9 cellular contexts compared by ENCODE assay signal in the genomic region with DNA sequence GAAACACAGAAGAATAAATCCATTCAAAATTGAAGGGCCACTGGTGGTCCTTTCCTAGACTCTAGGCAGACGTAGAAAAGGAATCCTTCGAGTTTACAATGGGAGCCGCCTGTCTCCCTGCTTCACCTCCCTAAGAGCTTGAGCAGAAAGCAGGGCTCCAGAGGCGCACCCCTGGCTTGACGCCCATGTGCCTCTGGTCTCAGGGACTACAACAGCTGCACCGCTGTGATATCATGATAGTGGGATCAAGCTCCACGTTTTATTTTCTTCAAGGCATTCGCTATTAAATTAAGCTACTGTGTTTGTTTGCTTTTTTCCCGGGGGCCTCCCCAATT. TPM values are rescaled to one million over a fixed set of nuclear protein-coding genes. Genes with fewer than 3 reads are reported as not detected.
A peak's percentile ranks its signal among the peaks of the same experiment; 100 is the strongest.
DNase-seq lines count a peak whose midpoint lies in the region; ATAC-seq, FAIRE-seq and TF ChIP-seq lines count a peak whose summit lies in the region.
"Had no signal": no experiment of that assay in that cellular context is flagged by ENCODE, and none has a peak within 500 bp of the region (broad histone marks: within the 10 kb centered on the region; RNA-seq: fewer than 3 reads in every experiment).

No MANE protein-coding gene starts in this region.

- peak overlapping the region; percentile 96 for H3K4me2 ChIP-seq in OCI-LY3 (ENCODE audit: low read length)
- peak overlapping the region; percentile 93 for H3K4me2 ChIP-seq in endothelial cell of umbilical vein (ENCODE audit: insufficient read depth, low read length)

- no peaks in the 10 kb centered on the region for H3K9me1 ChIP-seq in endothelial cell of umbilical vein (replicated peaks; ENCODE audit: control insufficient read depth, extremely low read depth, insufficient read depth, low read length)

- CTCF ChIA-PET in Caco-2 (lab: Charles Lee) (no interaction called here), endothelial cell of umbilical vein (lab: Charles Lee) (interaction anchor here (3.3 kb wide), 1 partner anchor 52 kb away, joined by 32 read pairs; the partner anchor contains the start of gene MTF1)

- no peaks in the 10 kb centered on the region for H3K36me3 ChIP-seq in Caco-2 (ENCODE audit: control insufficient read depth, insufficient read depth, low read length)
- peaks cover 29% of the 10 kb centered on the region for H3K36me3 ChIP-seq in OCI-LY3 (replicated peaks; ENCODE audit: low read depth, low read length)
- H3K36me3 ChIP-seq in endothelial cell of umbilical vein (ENCODE audit: control insufficient read depth in 2 of 2, extremely low read depth in 1 of 2, insufficient read depth in 2 of 2, low read length in 2 of 2): peaks cover 19 to 31% of the 10 kb centered on the region in 2 experiments

- H3K9me3 Mint-ChIP-seq in Caco-2 (ENCODE audit: unreplicated experiment): no peaks in the 10 kb centered on the region
- H3K9me3 Mint-ChIP-seq in osteocyte (ENCODE audit: unreplicated experiment): no peaks in the 10 kb centered on the region

- H3K79me2 ChIP-seq in OCI-LY3 (ENCODE audit: low read length) (peaks cover 36% of the 10 kb centered on the region), endothelial cell of umbilical vein (ENCODE audit: control insufficient read depth, insufficient read depth, low read length) (peaks cover 23% of the 10 kb centered on the region)

- TF ChIP-seq CTCF in Caco-2 (IDR thresholded peaks at IDR 0.05; ENCODE audit: insufficient read depth in 1 of 2, low read depth in 1 of 2, low read length in 1 of 2, severe bottlenecking in 1 of 2, unreplicated experiment in 1 of 2) (no peak), OCI-LY3 (IDR thresholded peaks at IDR 0.05; ENCODE audit: low read depth, low read length) (no peak), endothelial cell of umbilical vein (IDR thresholded peaks at IDR 0.05; ENCODE audit: extremely low read depth in 1 of 2, insufficient read depth in 1 of 2, low read depth in 1 of 2, low read length in 2 of 2) (no peak), osteocyte (IDR thresholded peaks at IDR 0.05) (no peak)

- ATAC-seq in HG02571 (IDR thresholded peaks at IDR 0.05; ENCODE audit: unreplicated experiment): no peak
- no peak for ATAC-seq in GM18861 (IDR thresholded peaks at IDR 0.05; ENCODE audit: unreplicated experiment)
- ATAC-seq in GM19455 (IDR thresholded peaks at IDR 0.05; ENCODE audit: unreplicated experiment): no peak
- no peak for ATAC-seq in GM21528 (IDR thresholded peaks at IDR 0.05; ENCODE audit: low FRiP score, unreplicated experiment)

- H3K27me3 ChIP-seq in Caco-2 (replicated peaks; ENCODE audit: control insufficient read depth, insufficient read depth, low read length) (no peaks in the 10 kb centered on the region), OCI-LY3 (ENCODE audit: low read depth, low read length) (no peaks in the 10 kb centered on the region), endothelial cell of umbilical vein (ENCODE audit: control insufficient read depth in 2 of 2, insufficient read depth in 2 of 2, low read length in 2 of 2) (no peaks in the 10 kb centered on the region)

- H2AFZ ChIP-seq in OCI-LY3 (ENCODE audit: low read depth, low read length) (no peak overlapping the region), endothelial cell of umbilical vein (ENCODE audit: low read depth, low read length) (no peak overlapping the region)

- H3K4me1 ChIP-seq in Caco-2 (peaks cover 10% of the 10 kb centered on the region; the same call in 1 of the 2 replicates), OCI-LY3 (ENCODE audit: low read length) (peaks cover 13% of the 10 kb centered on the region), endothelial cell of umbilical vein (ENCODE audit: control insufficient read depth, extremely low read depth, insufficient read depth, low read length) (peaks cover 13% of the 10 kb centered on the region)

- BruUV-seq in Caco-2 (replicated peaks; lab: Mats Ljungman, UMichigan) (TSS peak; percentile 38), endothelial cell of umbilical vein (replicated peaks; lab: Mats Ljungman, UMichigan) (TSS peak; percentile 29)

- peak overlapping the region; percentile 90 for H3K9ac ChIP-seq in OCI-LY3 (ENCODE audit: low read length)
- peak overlapping the region; percentile 91 for H3K9ac ChIP-seq in endothelial cell of umbilical vein (replicated peaks; ENCODE audit: extremely low read depth, insufficient read depth, low read length)

- H4K20me1 ChIP-seq in OCI-LY3 (ENCODE audit: insufficient read depth, low read length): peaks cover 9% of the 10 kb centered on the region
- peaks cover 4% of the 10 kb centered on the region for H4K20me1 ChIP-seq in endothelial cell of umbilical vein (replicated peaks; ENCODE audit: control insufficient read depth, extremely low read depth, insufficient read depth, low read length)

- TF ChIP-seq POLR2A in endothelial cell of umbilical vein (IDR thresholded peaks at IDR 0.05; ENCODE audit: low read depth, low read length): no peak

- H3K27ac Mint-ChIP-seq in Caco-2 (ENCODE audit: unreplicated experiment): peak overlapping the region; percentile 96
- peak overlapping the region; percentile 75 for H3K27ac Mint-ChIP-seq in osteocyte (ENCODE audit: unreplicated experiment)

- DNase-seq in Caco-2 (no peak), endothelial cell of umbilical vein (ENCODE audit: low read depth, low spot score) (no peak), osteocyte (ENCODE audit: extremely low spot score, unreplicated experiment) (no peak)
- DNase-seq: cortex of kidney had no signal

- intact Hi-C loops in Caco-2 (cut with micrococcal nuclease; ENCODE audit: unreplicated experiment) (no loop called here), endothelial cell of umbilical vein (cut with micrococcal nuclease) (loop anchor here (5.0 kb wide), 3 partner anchors 125 to 335 kb away; partner anchors contain the start of gene ZC3H12A)

- dilution Hi-C loops in endothelial cell of umbilical vein (cut with MboI; ENCODE audit: extremely low pct_ligation_motif_present, low sequenced_read_pairs): no loop called here

- POLR2A ChIA-PET in Caco-2 (lab: Charles Lee): interaction anchor here (1.8 kb wide), 1 partner anchor 115 kb away, joined by 5 read pairs; the partner anchor contains the start of gene CDCA8
- POLR2A ChIA-PET in endothelial cell of umbilical vein (lab: Charles Lee): interaction anchor here (2.6 kb wide), 1 partner anchor 52 kb away, joined by 10 read pairs; the partner anchor contains the start of gene MTF1

- H3K4me1 Mint-ChIP-seq in Caco-2 (ENCODE audit: low read depth, unreplicated experiment): no peaks in the 10 kb centered on the region
- peaks cover 32% of the 10 kb centered on the region for H3K4me1 Mint-ChIP-seq in osteocyte (ENCODE audit: unreplicated experiment)

- FAIRE-seq in endothelial cell of umbilical vein (lab: Jason Lieb, UNC): no peak

- H3K36me3 Mint-ChIP-seq in Caco-2 (ENCODE audit: insufficient read depth, unreplicated experiment): peaks cover 79% of the 10 kb centered on the region
- H3K36me3 Mint-ChIP-seq in osteocyte (ENCODE audit: unreplicated experiment): peaks cover 27% of the 10 kb centered on the region

- peak overlapping the region; percentile 94 for H3K4me3 Mint-ChIP-seq in Caco-2 (ENCODE audit: unreplicated experiment)
- H3K4me3 Mint-ChIP-seq in osteocyte (ENCODE audit: unreplicated experiment): peak overlapping the region; percentile 77

- H3K27ac ChIP-seq in OCI-LY3 (ENCODE audit: low read length) (peak overlapping the region; percentile 37; the same call in 1 of the 2 replicates), endothelial cell of umbilical vein (ENCODE audit: insufficient read depth, low read depth, low read length) (peak overlapping the region; percentile 91)

- peak overlapping the region; percentile 70 for H3K4me3 ChIP-seq in Caco-2 (ENCODE audit: low read depth, low read length)
- peak overlapping the region; percentile 100 for H3K4me3 ChIP-seq in OCI-LY3 (ENCODE audit: low read length)
- H3K4me3 ChIP-seq in endothelial cell of umbilical vein (replicated peaks in 1 of 3; ENCODE audit: insufficient read depth in 1 of 3, low read depth in 1 of 3, low read length in 3 of 3): peak overlapping the region; percentile 66 to 93 (median 83)

- H3K27me3 Mint-ChIP-seq in Caco-2 (ENCODE audit: insufficient read depth, unreplicated experiment): no peaks in the 10 kb centered on the region
- no peaks in the 10 kb centered on the region for H3K27me3 Mint-ChIP-seq in osteocyte (ENCODE audit: unreplicated experiment)

- H3K9me3 ChIP-seq in Caco-2: no peaks in the 10 kb centered on the region
- no peaks in the 10 kb centered on the region for H3K9me3 ChIP-seq in OCI-LY3 (ENCODE audit: insufficient read depth, low read length)
- H3K9me3 ChIP-seq in endothelial cell of umbilical vein (replicated peaks; ENCODE audit: control insufficient read depth, insufficient read depth, low read length): no peaks in the 10 kb centered on the region

RNA-seq across cellular contexts. Expression of gene C1orf122, which starts 0.4 kb away (rescaled TPM):
- total RNA-seq in Caco-2 (2022): 37.7 and 41.0 TPM in 2 replicates
- 32.8 and 36.5 TPM in 2 replicates for total RNA-seq in endothelial cell of umbilical vein
- polyA plus RNA-seq in endothelial cell of umbilical vein: 38.8 and 54.0 TPM in 2 replicates
- 14.0 and 22.0 TPM in 2 replicates for polyA plus RNA-seq in endothelial cell of umbilical vein (2011; cell fraction: cytosol; rRNA removed)
- 10.4 and 11.9 TPM in 2 replicates for polyA plus RNA-seq in endothelial cell of umbilical vein (2011; cell fraction: nucleus; rRNA removed)
- polyA plus RNA-seq in endothelial cell of umbilical vein (2012): 11.3 and 23.4 TPM in 2 replicates
- 9.0 and 9.3 TPM in 2 replicates for polyA minus RNA-seq in endothelial cell of umbilical vein
- 29.6 TPM for polyA minus RNA-seq in endothelial cell of umbilical vein (2011; cell fraction: cytosol; rRNA and poly(A)+ RNA removed)
- polyA minus RNA-seq in endothelial cell of umbilical vein (2011; cell fraction: nucleus; rRNA and poly(A)+ RNA removed): 1.8 and 2.7 TPM in 2 replicates
- total RNA-seq in osteocyte: 55.0 and 57.0 TPM in 2 replicates

RNA-seq across cellular contexts. Expression of gene YRDC, which starts 0.8 kb away (rescaled TPM):
- 10.3 and 10.7 TPM in 2 replicates for total RNA-seq in Caco-2 (2022)
- 19.2 and 20.4 TPM in 2 replicates for total RNA-seq in endothelial cell of umbilical vein
- 20.4 and 20.5 TPM in 2 replicates for polyA plus RNA-seq in endothelial cell of umbilical vein
- polyA plus RNA-seq in endothelial cell of umbilical vein (2011; cell fraction: cytosol; rRNA removed): 23.5 and 23.7 TPM in 2 replicates
- 12.2 and 12.7 TPM in 2 replicates for polyA plus RNA-seq in endothelial cell of umbilical vein (2011; cell fraction: nucleus; rRNA removed)
- 19.8 and 22.8 TPM in 2 replicates for polyA plus RNA-seq in endothelial cell of umbilical vein (2012)
- 15.2 and 17.0 TPM in 2 replicates for polyA minus RNA-seq in endothelial cell of umbilical vein
- 22.2 TPM for polyA minus RNA-seq in endothelial cell of umbilical vein (2011; cell fraction: cytosol; rRNA and poly(A)+ RNA removed)
- 5.9 and 6.9 TPM in 2 replicates for polyA minus RNA-seq in endothelial cell of umbilical vein (2011; cell fraction: nucleus; rRNA and poly(A)+ RNA removed)
- 12.7 and 14.3 TPM in 2 replicates for total RNA-seq in osteocyte

RNA-seq across cellular contexts. Expression of gene MANEAL, which starts 13.5 kb away (rescaled TPM):
- 24.8 and 25.9 TPM in 2 replicates for total RNA-seq in Caco-2 (2022)
- 0.66 and 0.92 TPM in 2 replicates for total RNA-seq in endothelial cell of umbilical vein
- polyA plus RNA-seq in endothelial cell of umbilical vein: 1.3 and 1.9 TPM in 2 replicates
- polyA plus RNA-seq in endothelial cell of umbilical vein (2011; cell fraction: cytosol; rRNA removed): 1.1 and 1.2 TPM in 2 replicates
- polyA plus RNA-seq in endothelial cell of umbilical vein (2011; cell fraction: nucleus; rRNA removed): 0.25 and 0.45 TPM in 2 replicates
- polyA plus RNA-seq in endothelial cell of umbilical vein (2012): 0.55 and 0.80 TPM in 2 replicates
- polyA minus RNA-seq in endothelial cell of umbilical vein: 1.2 and 3.7 TPM in 2 replicates
- 40.5 TPM for polyA minus RNA-seq in endothelial cell of umbilical vein (2011; cell fraction: cytosol; rRNA and poly(A)+ RNA removed)
- polyA minus RNA-seq in endothelial cell of umbilical vein (2011; cell fraction: nucleus; rRNA and poly(A)+ RNA removed): 0.58 TPM in 1 of 2 replicates, not detected in the other
- total RNA-seq in osteocyte: 5.2 TPM in 2 replicates

RNA-seq across cellular contexts. Expression of gene EPHA10, which starts 42.3 kb away (rescaled TPM):
- 2.8 and 3.1 TPM in 2 replicates for total RNA-seq in Caco-2 (2022)
- not detected in 2 replicates for total RNA-seq in endothelial cell of umbilical vein
- polyA plus RNA-seq in endothelial cell of umbilical vein: not detected in 2 replicates
- polyA plus RNA-seq in endothelial cell of umbilical vein (2011; cell fraction: cytosol; rRNA removed): not detected in 2 replicates
- polyA plus RNA-seq in endothelial cell of umbilical vein (2011; cell fraction: nucleus; rRNA removed): 0.03 TPM in 1 of 2 replicates, not detected in the other
- polyA plus RNA-seq in endothelial cell of umbilical vein (2012): not detected in 2 replicates
- polyA minus RNA-seq in endothelial cell of umbilical vein: not detected in 2 replicates
- 0.72 TPM for polyA minus RNA-seq in endothelial cell of umbilical vein (2011; cell fraction: cytosol; rRNA and poly(A)+ RNA removed)
- polyA minus RNA-seq in endothelial cell of umbilical vein (2011; cell fraction: nucleus; rRNA and poly(A)+ RNA removed): not detected in 2 replicates
- total RNA-seq in osteocyte: not detected in 2 replicates

RNA-seq across cellular contexts. Expression of gene MTF1, which starts 52.2 kb away (rescaled TPM):
- 6.4 and 8.4 TPM in 2 replicates for total RNA-seq in Caco-2 (2022)
- 18.5 and 18.9 TPM in 2 replicates for total RNA-seq in endothelial cell of umbilical vein
- 4.9 and 5.2 TPM in 2 replicates for polyA plus RNA-seq in endothelial cell of umbilical vein
- polyA plus RNA-seq in endothelial cell of umbilical vein (2011; cell fraction: cytosol; rRNA removed): 4.4 and 4.6 TPM in 2 replicates
- polyA plus RNA-seq in endothelial cell of umbilical vein (2011; cell fraction: nucleus; rRNA removed): 6.0 and 10.1 TPM in 2 replicates
- polyA plus RNA-seq in endothelial cell of umbilical vein (2012): 5.4 and 7.1 TPM in 2 replicates
- polyA minus RNA-seq in endothelial cell of umbilical vein: 20.0 and 22.7 TPM in 2 replicates
- polyA minus RNA-seq in endothelial cell of umbilical vein (2011; cell fraction: cytosol; rRNA and poly(A)+ RNA removed): 4.6 TPM
- polyA minus RNA-seq in endothelial cell of umbilical vein (2011; cell fraction: nucleus; rRNA and poly(A)+ RNA removed): 4.9 and 12.6 TPM in 2 replicates
- total RNA-seq in osteocyte: 14.3 and 16.9 TPM in 2 replicates
